Comparison of ENCODE assay signal across 1 cellular context in genomic region chr19:1208830-1209229, GRCh38.
TF ChIP-seq lines count a peak whose summit lies in the region.

No MANE protein-coding gene starts in this region.

TF ChIP-seq in HepG2, 621 proteins besides CTCF, POLR2A, EP300 and RAD21:
- TF ChIP-seq ZNF652 (CRISPR knock-in tag; IDR thresholded peaks at IDR 0.05; ENCODE audit: borderline replicate concordance, low read depth) (peak; percentile 79; the same call in 1 of the 2 replicates), RXRA (CRISPR knock-in tag; IDR thresholded peaks at IDR 0.05) (0 out of 2 replicates have a peak, but pooled peaks have one; percentile 14), ZBTB38 (CRISPR knock-in tag; IDR thresholded peaks at IDR 0.05) (0 out of 2 replicates have a peak, but pooled peaks have one; percentile 7)
TF ChIP-seq in HepG2: peak in this region for 3; not testable (repeated sequence) for 618.
